8 cellular contexts compared by ENCODE assay signal in genomic region chr7:65750511-65751344, GRCh38.
DNase-seq lines count a peak whose midpoint lies in the region; ATAC-seq, FAIRE-seq and TF ChIP-seq lines count a peak whose summit lies in the region.

No MANE protein-coding gene starts in this region.

- H3K4me3 Mint-ChIP-seq in T-helper 17 cell: peak overlapping the region; percentile 99

- H3K4me1 Mint-ChIP-seq in T-helper 17 cell: peaks cover 7% of the 10 kb centered on the region

- FAIRE-seq in GM18507 (lab: Jason Lieb, UNC): peak; percentile 83

- H3K27ac Mint-ChIP-seq in T-helper 17 cell: peak overlapping the region; percentile 94

- H3K36me3 ChIP-seq in uterus: no peaks in the 10 kb centered on the region

- DNase-seq in GM18507 (ENCODE audit: extremely low spot score, insufficient read length, low read depth) (peak; percentile 89), NCI-H187 (lab: John Stamatoyannopoulos, UW) (peak; percentile 77 to 95), T-helper 17 cell (peak; percentile 83 to 86 (median 84)), right cardiac atrium (peak; percentile 91 to 97 (median 96)), putamen (ENCODE audit: low spot score) (peak; percentile 92), uterus (peak; percentile 80 to 85)

- WGBS in right cardiac atrium: under 1% methylated on average over 69 of the region's 69 CpGs

- H3K9me3 ChIP-seq in T-helper 17 cell (ENCODE audit: control insufficient read depth, low read length, poor library complexity, severe bottlenecking): no peaks in the 10 kb centered on the region
- H3K9me3 ChIP-seq in right cardiac atrium (ENCODE audit: control insufficient read depth, low read length): no peaks in the 10 kb centered on the region
- H3K9me3 ChIP-seq in uterus: no peaks in the 10 kb centered on the region

- H3K4me1 ChIP-seq in right cardiac atrium (ENCODE audit: control insufficient read depth, insufficient read depth, low read length) (no peaks in the 10 kb centered on the region), uterus (peaks cover 0 to 4% of the 10 kb centered on the region in 2 donors)

- no peaks in the 10 kb centered on the region for H3K36me3 Mint-ChIP-seq in T-helper 17 cell (ENCODE audit: low read depth)

- ATAC-seq in HG02970 (IDR thresholded peaks at IDR 0.05; ENCODE audit: low FRiP score, unreplicated experiment) (peak; percentile 92), T-helper 17 cell (peak; percentile 97), right cardiac atrium (peak; percentile 100)

- intact Hi-C loops in right cardiac atrium (cut with DNase I): no loop called here
- intact Hi-C loops in uterus (cut with DNase I; ENCODE audit: low total_unique reads): no loop called here

- peak overlapping the region; percentile 60 for H3K4me3 ChIP-seq in right cardiac atrium (ENCODE audit: low read length)
- peak overlapping the region; percentile 84 to 99 for H3K4me3 ChIP-seq in uterus

- H3K27me3 Mint-ChIP-seq in T-helper 17 cell: no peaks in the 10 kb centered on the region

- H3K27me3 ChIP-seq in right cardiac atrium (ENCODE audit: control insufficient read depth, insufficient read depth) (no peaks in the 10 kb centered on the region), uterus (no peaks in the 10 kb centered on the region)

- peak; percentile 59 to 70 for TF ChIP-seq POLR2A in uterus (IDR thresholded peaks at IDR 0.05)

- H3K27ac ChIP-seq in angular gyrus (ENCODE audit: low read depth, low read length) (peak overlapping the region; percentile 87), right cardiac atrium (ENCODE audit: low read length) (peak overlapping the region; percentile 80), uterus (peak overlapping the region; percentile 84 to 88)

- peak in 3 of 4 experiments; percentile 11 to 54 (median 17) for TF ChIP-seq CTCF in uterus (IDR thresholded peaks at IDR 0.05)

Comparison
In these comparisons a context has a peak if more than half of its experiments do, and no peak if none do; other contexts are left out.
1. Peak in every context shown above with its lines: DNase-seq, ATAC-seq, H3K4me3 ChIP-seq and H3K27ac ChIP-seq.